8 cellular contexts compared by ENCODE assay signal in the genomic region with DNA sequence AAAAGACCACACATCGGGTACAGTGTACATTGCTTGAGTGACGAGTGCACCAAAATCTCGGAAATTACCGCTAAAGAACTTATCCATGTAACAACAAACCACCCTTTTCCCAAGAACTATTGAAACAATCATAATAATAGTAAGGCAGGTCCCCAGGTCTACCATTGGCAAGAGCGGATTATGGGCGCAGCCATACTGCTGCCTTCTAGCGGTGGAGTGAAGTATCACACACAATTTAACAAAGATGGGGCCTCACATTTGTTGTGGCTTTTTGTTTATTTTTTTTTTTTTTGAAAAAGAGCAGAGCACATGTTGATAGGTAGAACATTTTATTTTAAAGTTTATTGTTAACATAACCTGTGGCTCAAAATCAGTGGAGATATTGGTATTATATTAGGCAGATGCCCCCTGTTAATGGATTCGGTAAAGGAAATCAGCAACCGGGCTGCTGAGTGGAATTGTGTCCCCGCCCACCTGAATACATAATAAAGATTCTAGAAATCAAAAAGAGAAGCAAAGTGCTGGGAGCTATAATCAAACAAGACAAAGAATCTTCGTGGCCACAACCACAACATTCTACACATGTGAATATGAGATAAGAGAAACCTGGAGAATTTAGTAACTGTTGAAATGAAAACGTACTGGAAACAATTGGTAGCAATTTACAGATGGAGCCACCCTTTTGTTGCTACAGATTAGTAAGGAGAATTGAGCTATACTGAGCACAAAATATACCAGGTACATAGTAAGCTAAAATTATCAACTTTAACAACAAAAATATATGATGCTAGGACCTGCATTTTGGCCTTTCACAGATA.
A peak's percentile ranks its signal among the peaks of the same experiment; 100 is the strongest.
DNase-seq lines count a peak whose midpoint lies in the region; FAIRE-seq and TF ChIP-seq lines count a peak whose summit lies in the region.

No MANE protein-coding gene starts in this region.

- no peaks in the 10 kb centered on the region for H3K79me2 ChIP-seq in H1 (ENCODE audit: control insufficient read depth in 1 of 2, insufficient read depth in 2 of 2, low read length in 2 of 2)

- no peak overlapping the region for H3K56ac ChIP-seq in H1 (replicated peaks; ENCODE audit: insufficient read length, low read depth, low read length)

- H2AK5ac ChIP-seq in H1 (ENCODE audit: low read depth, low read length), result no peak overlapping the region

- H3K18ac ChIP-seq in H1 (ENCODE audit: extremely low read depth, low read length), result no peak overlapping the region

- H3K23me2 ChIP-seq in H1 (ENCODE audit: low read depth, low read length), result no peaks in the 10 kb centered on the region

- peak; percentile 56 to 70 for TF ChIP-seq RAD21 in H1 (IDR thresholded peaks at IDR 0.05 in 1 of 2, conservative IDR thresholded peaks at IDR 0.05 in 1 of 2; ENCODE audit: low read depth in 2 of 2, low read length in 2 of 2)

- H2AFZ ChIP-seq in H1 (ENCODE audit: low read length), result no peak overlapping the region

- 80% methylated on average over 12 of the region's 12 CpGs; no CpG with 5 or more reads in 1 of the 2 experiments for WGBS in H1 (ENCODE audit: extremely low coverage in 1 of 2, insufficient coverage in 1 of 2, insufficient read length in 1 of 2, insufficient replicate concordance in 2 of 2, low coverage in 1 of 2, low lambda C conversion rate in 2 of 2, missing lambda C conversion rate in 1 of 2), 2 experiments

- peak; percentile 28 for DNase-seq in activated naive CD4-positive, alpha-beta T cell treated with anti-CD3 and anti-CD28 coated beads for 36 hours
- no peak for DNase-seq in activated naive CD4-positive, alpha-beta T cell treated with Interleukin-2 at 50 U/mL for 16 hours
- DNase-seq in NB4 (ENCODE audit: low read depth) (peak; percentile 51), H1 (ENCODE audit: low read depth in 1 of 2, low spot score in 2 of 2) (peak in 1 of 2 experiments; percentile 59), RKO (ENCODE audit: low spot score) (no peak), COLO829 (ENCODE audit: low spot score) (no peak), NK-92 (lab: John Stamatoyannopoulos, UW; ENCODE audit: unreplicated experiment) (no peak)
- DNase-seq in stimulated activated CD8-positive, alpha-beta memory T cell treated with anti-CD3 and anti-CD28 coated beads, Interleukin-4, amount 100 ng/mL, for 48 hours, result peak; percentile 28

- CTCF ChIA-PET in activated naive CD4-positive, alpha-beta T cell treated with anti-CD3 and anti-CD28 coated beads for 36 hours (lab: Charles Lee), result interaction anchor here (0.9 to 1.5 kb wide), 4 partner anchors 11 to 650 kb away, joined by 3 to 12 read pairs (median 4); no protein-coding TSS in a partner anchor
- CTCF ChIA-PET in H1 (lab: Charles Lee; ENCODE audit: partially characterized antibody), result interaction anchor here (0.7 to 1.9 kb wide), 18 partner anchors 8 to 204 kb away, joined by 3 to 7 read pairs (median 4); no protein-coding TSS in a partner anchor

- no peak overlapping the region for H3K27ac ChIP-seq in H1 (ENCODE audit: low read depth, low read length)

- no peaks in the 10 kb centered on the region for H3K27me3 ChIP-seq in H1 (replicated peaks in 1 of 4; ENCODE audit: control insufficient read depth in 3 of 4, extremely low read depth in 1 of 4, insufficient read depth in 3 of 4, low read length in 3 of 4)

- H3K14ac ChIP-seq in H1 (ENCODE audit: insufficient read length), result no peak overlapping the region

- H4K91ac ChIP-seq in H1 (replicated peaks; ENCODE audit: insufficient read length, low read length), result no peak overlapping the region

- no peak overlapping the region for H3K9ac ChIP-seq in H1 (replicated peaks in 1 of 4; ENCODE audit: extremely low read depth in 1 of 4, low read depth in 3 of 4, low read length in 3 of 4)

- H2BK12ac ChIP-seq in H1 (ENCODE audit: low read depth, low read length), result no peak overlapping the region

- H2BK5ac ChIP-seq in H1 (ENCODE audit: low read depth, low read length), result no peak overlapping the region

- H3K23ac ChIP-seq in H1 (ENCODE audit: insufficient read length), result no peak overlapping the region

- H3K9me3 ChIP-seq in H1 (ENCODE audit: insufficient read depth in 2 of 2, low read depth in 1 of 2, low read length in 1 of 2), result no peaks in the 10 kb centered on the region

- H3K79me1 ChIP-seq in H1 (ENCODE audit: low read depth, low read length), result no peaks in the 10 kb centered on the region

- peaks cover 9% of the 10 kb centered on the region for H3K27me3 Mint-ChIP-seq in activated naive CD4-positive, alpha-beta T cell treated with anti-CD3 and anti-CD28 coated beads for 36 hours (ENCODE audit: low read depth)

- no peaks in the 10 kb centered on the region for H4K20me1 ChIP-seq in H1 (replicated peaks in 1 of 2; ENCODE audit: control insufficient read depth in 1 of 2, insufficient read depth in 2 of 2, low read length in 2 of 2)

- H4K8ac ChIP-seq in H1 (ENCODE audit: extremely low read depth, insufficient read depth, low read length), result no peak overlapping the region

- FAIRE-seq in H1 (lab: Jason Lieb, UNC), result no peak

- H3K4ac ChIP-seq in H1 (replicated peaks; ENCODE audit: insufficient read length, low read depth, low read length), result no peak overlapping the region

- no peak overlapping the region for H3K27ac Mint-ChIP-seq in activated naive CD4-positive, alpha-beta T cell treated with anti-CD3 and anti-CD28 coated beads for 36 hours

- no peak overlapping the region for H3K4me2 ChIP-seq in H1 (ENCODE audit: insufficient read depth in 1 of 2, low read depth in 2 of 2, low read length in 2 of 2)

- no peaks in the 10 kb centered on the region for H3K4me1 ChIP-seq in H1 (replicated peaks in 1 of 4; ENCODE audit: control insufficient read depth in 3 of 4, insufficient read depth in 4 of 4, low read length in 3 of 4)

- H3K9me3 Mint-ChIP-seq in activated naive CD4-positive, alpha-beta T cell treated with anti-CD3 and anti-CD28 coated beads for 36 hours, result peaks cover 3% of the 10 kb centered on the region

- no peak overlapping the region for H2BK120ac ChIP-seq in H1 (replicated peaks; ENCODE audit: low read depth, low read length)

- H4K5ac ChIP-seq in H1 (ENCODE audit: insufficient read length, low read depth, low read length), result no peak overlapping the region

- H3K4me3 ChIP-seq in NB4 (ENCODE audit: low read depth, low read length), result no peak overlapping the region
- no peak overlapping the region for H3K4me3 ChIP-seq in H1 (ENCODE audit: extremely low read depth in 1 of 4, insufficient read depth in 2 of 4, low read depth in 3 of 4, low read length in 4 of 4)

- no peak overlapping the region for H2BK20ac ChIP-seq in H1 (ENCODE audit: low read length)

- intact Hi-C loops in activated naive CD4-positive, alpha-beta T cell treated with anti-CD3 and anti-CD28 coated beads for 36 hours (cut with micrococcal nuclease), result loop anchor here (1.0 to 2.0 kb wide), 4 partner anchors 65 to 598 kb away; no protein-coding TSS in a partner anchor

- H3K4me1 Mint-ChIP-seq in activated naive CD4-positive, alpha-beta T cell treated with anti-CD3 and anti-CD28 coated beads for 36 hours (ENCODE audit: low read depth), result peaks cover 15% of the 10 kb centered on the region

- POLR2A ChIA-PET in H1 (lab: Charles Lee; ENCODE audit: partially characterized antibody), result no interaction called here

- no peaks in the 10 kb centered on the region for H3K36me3 Mint-ChIP-seq in activated naive CD4-positive, alpha-beta T cell treated with anti-CD3 and anti-CD28 coated beads for 36 hours (ENCODE audit: low read depth)

- no peak overlapping the region for H2BK15ac ChIP-seq in H1 (ENCODE audit: low read length)

- H3K36me3 ChIP-seq in H1 (ENCODE audit: control insufficient read depth in 2 of 4, insufficient read depth in 4 of 4, low read length in 3 of 4), result no peaks in the 10 kb centered on the region

- TF ChIP-seq POLR2A in NB4 (IDR thresholded peaks at IDR 0.05; ENCODE audit: extremely low read depth, insufficient read length), result no peak
- no peak for TF ChIP-seq POLR2A in H1 (IDR thresholded peaks at IDR 0.05; ENCODE audit: control extremely low read depth in 1 of 2, low read depth in 2 of 2, low read length in 2 of 2)

- TF ChIP-seq CTCF in NB4 (IDR thresholded peaks at IDR 0.05; ENCODE audit: low read depth, low read length) (peak; percentile 91), H1 (IDR thresholded peaks at IDR 0.05; ENCODE audit: control extremely low read depth in 1 of 3, insufficient read depth in 1 of 3, low read depth in 1 of 3, low read length in 3 of 3) (peak; percentile 62 to 73 (median 67))

- TF ChIP-seq EP300 in H1 (IDR thresholded peaks at IDR 0.05; ENCODE audit: borderline replicate concordance in 1 of 2, low read depth in 2 of 2, low read length in 2 of 2), result no peak

- H3K4me3 Mint-ChIP-seq in activated naive CD4-positive, alpha-beta T cell treated with anti-CD3 and anti-CD28 coated beads for 36 hours, result no peak overlapping the region

TF ChIP-seq in H1, 55 proteins besides CTCF, POLR2A, EP300 and RAD21:
- TF ChIP-seq, protein P1, sequence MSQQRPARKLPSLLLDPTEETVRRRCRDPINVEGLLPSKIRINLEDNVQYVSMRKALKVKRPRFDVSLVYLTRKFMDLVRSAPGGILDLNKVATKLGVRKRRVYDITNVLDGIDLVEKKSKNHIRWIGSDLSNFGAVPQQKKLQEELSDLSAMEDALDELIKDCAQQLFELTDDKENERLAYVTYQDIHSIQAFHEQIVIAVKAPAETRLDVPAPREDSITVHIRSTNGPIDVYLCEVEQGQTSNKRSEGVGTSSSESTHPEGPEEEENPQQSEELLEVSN (IDR thresholded peaks at IDR 0.05), result no peak
- peak; percentile 42; the same call in 1 of the 2 replicates for TF ChIP-seq YY1 (IDR thresholded peaks at IDR 0.05; ENCODE audit: low read depth, low read length)
- TF ChIP-seq HDAC2 (IDR thresholded peaks at IDR 0.05; ENCODE audit: borderline replicate concordance in 1 of 2, low read depth in 2 of 2, low read length in 2 of 2), result no peak
- TF ChIP-seq HDAC6 (IDR thresholded peaks at IDR 0.05; ENCODE audit: low read depth, low read length), result no peak
TF ChIP-seq in H1: peak in this region for 1.

Comparison
In these comparisons a context has a peak if more than half of its experiments do, and no peak if none do; other contexts are left out.
1. DNase-seq: peak in activated naive CD4-positive, alpha-beta T cell treated with anti-CD3 and anti-CD28 coated beads for 36 hours (single experiment), NB4 (single experiment) and stimulated activated CD8-positive, alpha-beta memory T cell treated with anti-CD3 and anti-CD28 coated beads, Interleukin-4, amount 100 ng/mL, for 48 hours (single experiment); none in activated naive CD4-positive, alpha-beta T cell treated with Interleukin-2 at 50 U/mL for 16 hours (single experiment), RKO (single experiment), COLO829 (single experiment) and NK-92 (single experiment).